In the genomic region with DNA sequence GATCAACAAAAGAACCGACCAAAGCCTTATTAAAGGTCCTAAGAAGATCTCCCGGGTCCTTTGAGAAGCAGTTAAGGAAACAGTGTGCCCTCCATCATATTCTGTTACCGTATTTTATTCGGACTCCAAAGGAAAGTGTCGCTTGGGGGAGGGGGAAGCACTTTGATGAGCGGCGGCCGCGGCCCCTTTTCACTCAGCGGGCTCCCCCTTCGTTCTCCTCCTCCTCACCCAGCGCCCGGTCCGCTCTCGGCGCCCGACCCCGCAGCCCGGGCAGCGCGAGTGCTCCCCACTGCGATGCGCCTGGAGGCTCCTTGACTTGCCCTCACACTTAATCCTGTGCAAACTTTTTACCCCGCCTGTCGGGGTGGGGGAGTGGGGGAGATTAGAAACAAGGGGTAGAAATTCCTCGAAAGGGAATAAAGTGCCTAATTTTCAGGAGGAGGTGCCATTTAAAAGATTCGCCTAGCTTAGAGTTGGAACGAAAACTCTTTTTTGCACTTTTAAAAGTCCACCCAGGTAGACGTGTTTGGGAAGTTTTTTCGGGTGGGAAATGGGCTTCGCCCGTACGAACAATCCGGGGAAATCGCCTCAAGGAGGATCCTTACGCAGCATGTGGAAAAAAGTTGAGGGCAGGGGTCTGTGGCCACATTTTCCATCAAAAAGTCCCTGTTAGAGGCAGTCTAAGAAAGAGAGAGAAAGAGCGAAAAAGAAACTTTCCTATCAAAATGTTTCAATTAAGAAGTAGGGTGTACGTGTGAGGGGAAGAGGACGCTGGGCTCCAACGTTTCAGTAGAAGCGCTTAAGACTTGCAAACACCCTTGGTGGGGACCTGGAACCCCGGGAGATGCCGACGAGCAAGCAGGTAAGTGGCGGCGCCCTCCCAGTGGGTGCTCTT, we compare ENCODE assay signal across 10 cellular contexts. TPM values are rescaled to one million over a fixed set of nuclear protein-coding genes. Genes with fewer than 3 reads are reported as not detected.
DNase-seq lines count a peak whose midpoint lies in the region; ATAC-seq, FAIRE-seq and TF ChIP-seq lines count a peak whose summit lies in the region.
"Had no signal": no experiment of that assay in that cellular context is flagged by ENCODE, and none has a peak within 500 bp of the region (broad histone marks: within the 10 kb centered on the region; RNA-seq: fewer than 3 reads in every experiment).

No MANE protein-coding gene starts in this region.

- H3K9me3 Mint-ChIP-seq in activated CD4-positive, alpha-beta T cell treated with anti-CD3 and anti-CD28 coated beads, Interleukin-2, amount 10 ng/mL, durations not matched to agents 7 days and 5 days, result no peaks in the 10 kb centered on the region
- H3K9me3 Mint-ChIP-seq in endothelial cell (ENCODE audit: unreplicated experiment), result no peaks in the 10 kb centered on the region

- FAIRE-seq in RCC 7860 (lab: Jason Lieb, UNC), result no peak
- FAIRE-seq: endometrium, GM18507 had no signal

- H3K27me3 ChIP-seq in RWPE2 (ENCODE audit: insufficient read depth, poor library complexity, severe bottlenecking) (no peaks in the 10 kb centered on the region), trophoblast cell (ENCODE audit: insufficient read depth, low read length) (peaks cover 80% of the 10 kb centered on the region)

- no CpG with 5 or more reads among the region's 46 CpGs for WGBS in trophoblast cell (ENCODE audit: extremely low coverage, insufficient coverage, insufficient read length)

- H4K91ac ChIP-seq in trophoblast cell (ENCODE audit: low read depth, low read length), result no peak overlapping the region

- no peak for DNase-seq in activated CD4-positive, alpha-beta T cell treated with anti-CD3 and anti-CD28 coated beads, Interleukin-2, amount 10 ng/mL, durations not matched to agents 7 days and 5 days
- DNase-seq in activated CD4-positive, alpha-beta T cell treated with anti-CD3 and anti-CD28 coated beads for 4 hours, result no peak
- DNase-seq in RWPE2 (ENCODE audit: low spot score) (peak; percentile 66), endothelial cell (ENCODE audit: low spot score) (peak; percentile 16), trophoblast cell (no peak), RCC 7860 (ENCODE audit: low spot score) (no peak), germinal center (ENCODE audit: low spot score) (no peak)

- H3K4me3 ChIP-seq in RWPE2 (ENCODE audit: severe bottlenecking), result peak overlapping the region; percentile 92
- peak overlapping the region; percentile 77 for H3K4me3 ChIP-seq in trophoblast cell (ENCODE audit: low read depth, low read length)

- no peak overlapping the region for H3K23ac ChIP-seq in trophoblast cell (ENCODE audit: low read length)

- H3K18ac ChIP-seq in trophoblast cell (ENCODE audit: low read length), result no peak overlapping the region

- H3K27me3 Mint-ChIP-seq in activated CD4-positive, alpha-beta T cell treated with anti-CD3 and anti-CD28 coated beads, Interleukin-2, amount 10 ng/mL, durations not matched to agents 7 days and 5 days, result peaks cover 82% of the 10 kb centered on the region
- peaks cover 56% of the 10 kb centered on the region for H3K27me3 Mint-ChIP-seq in endothelial cell (ENCODE audit: unreplicated experiment)

- peak overlapping the region; percentile 91 for H3K4me2 ChIP-seq in trophoblast cell (ENCODE audit: low read length)

- no peak overlapping the region for H4K12ac ChIP-seq in trophoblast cell (ENCODE audit: low read depth, low read length)

- H4K8ac ChIP-seq in trophoblast cell (ENCODE audit: low read depth, low read length), result no peak overlapping the region

- H3K4me1 ChIP-seq in RWPE2 (ENCODE audit: insufficient read depth, poor library complexity, severe bottlenecking) (no peaks in the 10 kb centered on the region), trophoblast cell (ENCODE audit: control insufficient read depth in 1 of 2, insufficient read depth in 2 of 2, low read length in 2 of 2) (peaks cover 31 to 32% of the 10 kb centered on the region in 2 experiments)

- H3K4me3 Mint-ChIP-seq in activated CD4-positive, alpha-beta T cell treated with anti-CD3 and anti-CD28 coated beads, Interleukin-2, amount 10 ng/mL, durations not matched to agents 7 days and 5 days, result peak overlapping the region; percentile 77
- H3K4me3 Mint-ChIP-seq in endothelial cell (ENCODE audit: unreplicated experiment), result peak overlapping the region; percentile 88

- H3K9ac ChIP-seq in trophoblast cell (ENCODE audit: low read length), result no peak overlapping the region

- CTCF ChIA-PET in activated CD4-positive, alpha-beta T cell treated with anti-CD3 and anti-CD28 coated beads, Interleukin-2, amount 10 ng/mL, durations not matched to agents 7 days and 5 days (lab: Charles Lee), result no interaction called here

- H3K9me3 ChIP-seq in RWPE2 (ENCODE audit: severe bottlenecking), result no peaks in the 10 kb centered on the region
- H3K9me3 ChIP-seq in trophoblast cell (ENCODE audit: insufficient read depth, low read depth, low read length), result peaks cover 1% of the 10 kb centered on the region

- no peaks in the 10 kb centered on the region for H3K79me1 ChIP-seq in trophoblast cell (ENCODE audit: low read length)

- peaks cover 5% of the 10 kb centered on the region; the same call in 1 of the 2 replicates for H3K36me3 ChIP-seq in RWPE2 (ENCODE audit: low read depth)
- H3K36me3 ChIP-seq in trophoblast cell (ENCODE audit: control insufficient read depth in 1 of 2, insufficient read depth in 2 of 2, low read length in 2 of 2), result peaks cover 0 to 4% of the 10 kb centered on the region in 2 experiments

- H3K14ac ChIP-seq in trophoblast cell (ENCODE audit: low read length), result no peak overlapping the region

- POLR2A ChIA-PET in activated CD4-positive, alpha-beta T cell treated with anti-CD3 and anti-CD28 coated beads, Interleukin-2, amount 10 ng/mL, durations not matched to agents 7 days and 5 days (lab: Charles Lee), result interaction anchor here (0.6 kb wide), 1 partner anchor 1934 kb away, joined by 6 read pairs; no protein-coding TSS in a partner anchor

- H3K79me2 ChIP-seq in trophoblast cell (ENCODE audit: control insufficient read depth, insufficient read depth, low read length, poor library complexity), result no peaks in the 10 kb centered on the region

- H3K27ac Mint-ChIP-seq in activated CD4-positive, alpha-beta T cell treated with anti-CD3 and anti-CD28 coated beads, Interleukin-2, amount 10 ng/mL, durations not matched to agents 7 days and 5 days, result peak overlapping the region; percentile 65
- no peak overlapping the region for H3K27ac Mint-ChIP-seq in endothelial cell (ENCODE audit: unreplicated experiment)

- TF ChIP-seq CTCF in RWPE2 (IDR thresholded peaks at IDR 0.05; ENCODE audit: poor library complexity, severe bottlenecking) (no peak), endothelial cell (IDR thresholded peaks at IDR 0.05; ENCODE audit: unreplicated experiment) (no peak)

- peaks cover 46% of the 10 kb centered on the region for H3K4me1 Mint-ChIP-seq in activated CD4-positive, alpha-beta T cell treated with anti-CD3 and anti-CD28 coated beads, Interleukin-2, amount 10 ng/mL, durations not matched to agents 7 days and 5 days
- peaks cover 47% of the 10 kb centered on the region for H3K4me1 Mint-ChIP-seq in endothelial cell (ENCODE audit: unreplicated experiment)

- H3K36me3 Mint-ChIP-seq in activated CD4-positive, alpha-beta T cell treated with anti-CD3 and anti-CD28 coated beads, Interleukin-2, amount 10 ng/mL, durations not matched to agents 7 days and 5 days (ENCODE audit: low read depth), result peaks cover 6% of the 10 kb centered on the region
- peaks cover 14% of the 10 kb centered on the region for H3K36me3 Mint-ChIP-seq in endothelial cell (ENCODE audit: low read depth, unreplicated experiment)

- H2BK12ac ChIP-seq in trophoblast cell (ENCODE audit: low read length), result no peak overlapping the region

- H3K4ac ChIP-seq in trophoblast cell (ENCODE audit: low read depth, low read length), result no peak overlapping the region

- peak overlapping the region; percentile 12 for H2AFZ ChIP-seq in trophoblast cell (ENCODE audit: insufficient read depth, low read length, poor library complexity)

- H3K27ac ChIP-seq in RWPE2 (ENCODE audit: poor library complexity, severe bottlenecking) (peak overlapping the region; percentile 57), trophoblast cell (ENCODE audit: low read depth, low read length) (no peak overlapping the region)

- H2BK120ac ChIP-seq in trophoblast cell (ENCODE audit: insufficient read depth, low read length, poor library complexity), result no peak overlapping the region

- no peak overlapping the region for H2BK5ac ChIP-seq in trophoblast cell (ENCODE audit: low read depth, low read length, poor library complexity)

- H2AK5ac ChIP-seq in trophoblast cell (ENCODE audit: low read length), result no peak overlapping the region

- no peak for ATAC-seq in RWPE2 (ENCODE audit: low read depth)
- no peak for ATAC-seq in GM18858 (IDR thresholded peaks at IDR 0.05; ENCODE audit: unreplicated experiment)

RNA-seq across cellular contexts. Expression of a gene that starts 1.1 kb away (rescaled TPM):
- not detected for total RNA-seq in activated CD4-positive, alpha-beta T cell treated with anti-CD3 and anti-CD28 coated beads, Interleukin-2, amount 10 ng/mL, durations not matched to agents 7 days and 5 days
- 0.33 TPM for total RNA-seq in endothelial cell (ENCODE audit: unreplicated experiment)
- 0.46 and 0.59 TPM in 2 replicates for polyA plus RNA-seq in trophoblast cell (2013)

Comparison
In these comparisons a context has a peak if more than half of its experiments do, and no peak if none do; other contexts are left out.
1. DNase-seq: peak in RWPE2 (single experiment) and endothelial cell (single experiment); none in activated CD4-positive, alpha-beta T cell treated with anti-CD3 and anti-CD28 coated beads, Interleukin-2, amount 10 ng/mL, durations not matched to agents 7 days and 5 days (single experiment), activated CD4-positive, alpha-beta T cell treated with anti-CD3 and anti-CD28 coated beads for 4 hours (0 of 2), trophoblast cell (0 of 2), RCC 7860 (single experiment) and germinal center (single experiment).